In the genomic region with DNA sequence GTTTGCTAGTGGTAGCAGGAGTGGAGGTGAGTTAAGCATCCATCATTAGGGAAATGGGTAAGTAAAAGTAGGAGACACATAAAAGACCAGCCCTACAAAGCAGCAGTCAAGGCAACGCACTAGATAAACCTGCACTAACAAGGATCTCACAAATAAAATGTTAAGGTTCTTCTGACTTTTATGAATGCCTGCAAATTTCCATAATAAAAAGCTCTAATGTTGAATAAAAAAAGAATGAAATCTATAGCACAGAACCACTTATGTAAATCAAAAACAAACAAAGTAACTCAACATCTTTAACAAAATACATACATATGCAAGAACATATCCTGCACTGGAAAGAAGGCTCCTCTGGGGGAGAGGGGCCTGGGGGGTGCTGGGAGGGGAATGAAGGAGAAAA, we compare ENCODE assay signal across 18 cellular contexts. TPM values are rescaled to one million over a fixed set of nuclear protein-coding genes. Genes with fewer than 3 reads are reported as not detected.
DNase-seq lines count a peak whose midpoint lies in the region; ATAC-seq, FAIRE-seq and TF ChIP-seq lines count a peak whose summit lies in the region.
"Had no signal": no experiment of that assay in that cellular context is flagged by ENCODE, and none has a peak within 500 bp of the region (broad histone marks: within the 10 kb centered on the region; RNA-seq: fewer than 3 reads in every experiment).

No MANE protein-coding gene starts in this region.

- no peak overlapping the region for H2AFZ ChIP-seq in Loucy (ENCODE audit: low read length)
- no peak overlapping the region for H2AFZ ChIP-seq in H1 (ENCODE audit: low read length)
- H2AFZ ChIP-seq: PC-9 had no signal

- no peak for TF ChIP-seq POLR2A in H1 (IDR thresholded peaks at IDR 0.05; ENCODE audit: control extremely low read depth in 1 of 2, low read depth in 2 of 2, low read length in 2 of 2)

- H3F3A ChIP-seq in DOHH2 (ENCODE audit: control insufficient read depth, insufficient read depth) (peaks cover 11% of the 10 kb centered on the region), Loucy (ENCODE audit: low read depth) (peaks cover 3% of the 10 kb centered on the region; the same call in 1 of the 2 replicates)

- peak overlapping the region; percentile 55 for H3K4me3 ChIP-seq in DOHH2 (ENCODE audit: low read length)
- H3K4me3 ChIP-seq in Loucy (ENCODE audit: low read length, poor library complexity, severe bottlenecking) = no peak overlapping the region
- peak overlapping the region in 1 of 4 experiments; percentile 42; a peak in 3 of 8 replicates for H3K4me3 ChIP-seq in H1 (ENCODE audit: extremely low read depth in 1 of 4, insufficient read depth in 2 of 4, low read depth in 3 of 4, low read length in 4 of 4)
- H3K4me3 ChIP-seq in foreskin fibroblast (ENCODE audit: low read depth in 1 of 2, low read length in 2 of 2) = no peak overlapping the region
- H3K4me3 ChIP-seq: left ventricle myocardium inferior, PC-9 had no signal

- H3K4me2 ChIP-seq in DOHH2 (ENCODE audit: low read length) = peak overlapping the region; percentile 78
- peak overlapping the region; percentile 47 for H3K4me2 ChIP-seq in Loucy (ENCODE audit: low read depth, low read length, poor library complexity, severe bottlenecking)
- H3K4me2 ChIP-seq in H1 (ENCODE audit: insufficient read depth in 1 of 2, low read depth in 2 of 2, low read length in 2 of 2) = peak overlapping the region; percentile 48 to 67
- H3K4me2 ChIP-seq: PC-9 had no signal

- no peak overlapping the region for H3K14ac ChIP-seq in H1 (ENCODE audit: insufficient read length)

- WGBS in H1 (ENCODE audit: extremely low coverage in 1 of 2, insufficient coverage in 1 of 2, insufficient read length in 1 of 2, insufficient replicate concordance in 2 of 2, low coverage in 1 of 2, low lambda C conversion rate in 2 of 2, missing lambda C conversion rate in 1 of 2), 2 experiments = 0% methylated on average over 1 of the region's 1 CpG; no CpG with 5 or more reads in 1 of the 2 experiments

- H3K27me3 Mint-ChIP-seq in neural crest cell (ENCODE audit: low read depth) = no peaks in the 10 kb centered on the region

- no peak for FAIRE-seq in H1 (lab: Jason Lieb, UNC)
- FAIRE-seq: small intestine had no signal

- H3K9me2 ChIP-seq in DOHH2 (replicated peaks; ENCODE audit: control insufficient read depth, low read length) = no peaks in the 10 kb centered on the region
- H3K9me2 ChIP-seq in Loucy (replicated peaks; ENCODE audit: low read depth, low read length) = no peaks in the 10 kb centered on the region

- CTCF ChIA-PET in H1 (lab: Charles Lee; ENCODE audit: partially characterized antibody) = interaction anchor here (0.9 to 1.7 kb wide), 5 partner anchors 41 to 58 kb away, joined by 3 to 4 read pairs (median 3); no protein-coding TSS in a partner anchor

- peak overlapping the region; percentile 79; the same call in 1 of the 2 replicates for H2BK5ac ChIP-seq in H1 (ENCODE audit: low read depth, low read length)

- H3K79me2 ChIP-seq in DOHH2 (ENCODE audit: control insufficient read depth, low read length) (peaks cover 77% of the 10 kb centered on the region), Loucy (ENCODE audit: insufficient read depth, low read length) (peaks cover 36% of the 10 kb centered on the region), H1 (ENCODE audit: control insufficient read depth in 1 of 2, insufficient read depth in 2 of 2, low read length in 2 of 2) (peaks cover 0 to 78% of the 10 kb centered on the region in 2 experiments)

- H3K79me1 ChIP-seq in H1 (ENCODE audit: low read depth, low read length) = peaks cover 5% of the 10 kb centered on the region; the same call in 1 of the 2 replicates

- no peak overlapping the region for H4K5ac ChIP-seq in H1 (ENCODE audit: insufficient read length, low read depth, low read length)

- H3K27ac ChIP-seq in DOHH2 (ENCODE audit: low read depth, low read length) (no peak overlapping the region), H1 (ENCODE audit: low read depth, low read length) (no peak overlapping the region)
- H3K27ac ChIP-seq: left ventricle myocardium inferior, PC-9 had no signal

- H3K27me3 ChIP-seq in DOHH2 (ENCODE audit: control insufficient read depth, low read length) = no peaks in the 10 kb centered on the region
- H3K27me3 ChIP-seq in Loucy (ENCODE audit: insufficient read depth, low read length, poor library complexity, severe bottlenecking) = no peaks in the 10 kb centered on the region
- no peaks in the 10 kb centered on the region; a peak in 1 of 7 replicates for H3K27me3 ChIP-seq in H1 (replicated peaks in 1 of 4; ENCODE audit: control insufficient read depth in 3 of 4, extremely low read depth in 1 of 4, insufficient read depth in 3 of 4, low read length in 3 of 4)

- H3K27ac Mint-ChIP-seq in neural crest cell (ENCODE audit: unreplicated experiment) = no peak overlapping the region
- H3K27ac Mint-ChIP-seq: CD14-positive monocyte had no signal

- TF ChIP-seq CTCF in DOHH2 (IDR thresholded peaks at IDR 0.05; ENCODE audit: low read depth, low read length, poor library complexity, severe bottlenecking) (no peak), Loucy (conservative IDR thresholded peaks at IDR 0.05; ENCODE audit: low read length) (no peak), H1 (IDR thresholded peaks at IDR 0.05; ENCODE audit: control extremely low read depth in 1 of 3, insufficient read depth in 1 of 3, low read depth in 1 of 3, low read length in 3 of 3) (no peak), neural crest cell (conservative IDR thresholded peaks at IDR 0.05) (no peak), foreskin fibroblast (IDR thresholded peaks at IDR 0.05; ENCODE audit: low read depth, low read length) (no peak)

- H2BK15ac ChIP-seq in H1 (ENCODE audit: low read length) = no peak overlapping the region

- TF ChIP-seq EP300 in H1 (IDR thresholded peaks at IDR 0.05; ENCODE audit: borderline replicate concordance in 1 of 2, low read depth in 2 of 2, low read length in 2 of 2) = no peak

- POLR2A ChIA-PET in H1 (lab: Charles Lee; ENCODE audit: partially characterized antibody) = interaction anchor here (0.7 to 1.9 kb wide), 4 partner anchors 10 to 53 kb away, joined by 3 to 6 read pairs (median 4); no protein-coding TSS in a partner anchor

- no peak for ATAC-seq in HG02763 (IDR thresholded peaks at IDR 0.05; ENCODE audit: unreplicated experiment)
- ATAC-seq: HCT116 had no signal

- H2BK120ac ChIP-seq in H1 (replicated peaks; ENCODE audit: low read depth, low read length) = no peak overlapping the region

- peak overlapping the region; percentile 78 for H3K4me3 Mint-ChIP-seq in neural crest cell
- H3K4me3 Mint-ChIP-seq: CD14-positive monocyte had no signal

- H4K8ac ChIP-seq in H1 (ENCODE audit: extremely low read depth, insufficient read depth, low read length) = no peak overlapping the region

- H3K9me3 Mint-ChIP-seq in neural crest cell = no peaks in the 10 kb centered on the region
- H3K9me3 Mint-ChIP-seq: CD14-positive monocyte had no signal

- H3K23me2 ChIP-seq in H1 (ENCODE audit: low read depth, low read length) = peaks cover 9% of the 10 kb centered on the region

- H3K4ac ChIP-seq in H1 (replicated peaks; ENCODE audit: insufficient read length, low read depth, low read length) = no peak overlapping the region

- no peaks in the 10 kb centered on the region for H3K9me3 ChIP-seq in DOHH2 (ENCODE audit: control insufficient read depth, insufficient read depth, low read length)
- H3K9me3 ChIP-seq in Loucy (ENCODE audit: insufficient read depth, low read depth, low read length) = no peaks in the 10 kb centered on the region
- no peaks in the 10 kb centered on the region for H3K9me3 ChIP-seq in H1 (ENCODE audit: insufficient read depth in 2 of 2, low read depth in 1 of 2, low read length in 1 of 2)
- H3K9me3 ChIP-seq: left ventricle myocardium inferior had no signal

- H4K91ac ChIP-seq in H1 (replicated peaks; ENCODE audit: insufficient read length, low read length) = no peak overlapping the region

- no peaks in the 10 kb centered on the region for H3K36me3 Mint-ChIP-seq in neural crest cell (ENCODE audit: low read depth)

- 0 out of 2 replicates have a peak overlapping the region, but pooled peaks have one; percentile 45 for H2AK5ac ChIP-seq in H1 (ENCODE audit: low read depth, low read length)

- H3K18ac ChIP-seq in H1 (ENCODE audit: extremely low read depth, low read length) = no peak overlapping the region

- H3K9ac ChIP-seq in Loucy (ENCODE audit: low read depth, low read length, poor library complexity, severe bottlenecking) (no peak overlapping the region), H1 (replicated peaks in 1 of 4; ENCODE audit: extremely low read depth in 1 of 4, low read depth in 3 of 4, low read length in 3 of 4) (no peak overlapping the region)

- H2BK12ac ChIP-seq in H1 (ENCODE audit: low read depth, low read length) = no peak overlapping the region; the same call in 1 of the 2 replicates

- H3K4me1 Mint-ChIP-seq in neural crest cell = peaks cover 21% of the 10 kb centered on the region

- H3K36me3 ChIP-seq in DOHH2 (ENCODE audit: control insufficient read depth, low read length) (no peaks in the 10 kb centered on the region; the same call in 1 of the 2 replicates), Loucy (ENCODE audit: insufficient read depth, low read length) (no peaks in the 10 kb centered on the region), H1 (ENCODE audit: control insufficient read depth in 2 of 4, insufficient read depth in 4 of 4, low read length in 3 of 4) (no peaks in the 10 kb centered on the region)
- H3K36me3 ChIP-seq: left ventricle myocardium inferior had no signal

- H3K4me1 ChIP-seq in DOHH2 (ENCODE audit: control insufficient read depth, low read length) (peaks cover 52% of the 10 kb centered on the region), Loucy (ENCODE audit: insufficient read depth, low read length, poor library complexity, severe bottlenecking) (peaks cover 38% of the 10 kb centered on the region), H1 (replicated peaks in 1 of 4; ENCODE audit: control insufficient read depth in 3 of 4, insufficient read depth in 4 of 4, low read length in 3 of 4) (peaks cover 14 to 37% (median 25%) of the 10 kb centered on the region in 4 experiments)

- DNase-seq in H1 (ENCODE audit: low read depth in 1 of 2, low spot score in 2 of 2) (no peak), neural crest cell (ENCODE audit: low read depth, low spot score) (no peak), foreskin fibroblast (no peak), NAMALWA (ENCODE audit: low spot score) (no peak)
- DNase-seq: activated CD4-positive, alpha-beta T cell treated with anti-CD3 and anti-CD28 coated beads, Interleukin-2, amount 50 U/mL, for 1 hour; cerebellar nuclear complex; left ventricle myocardium inferior; NCI-H1436 treated with DMSO at 0.1 percent for 48 hours; NCI-H748 treated with DMSO at 0.1 percent for 48 hours; PC-9; small intestine; stimulated activated CD4-positive, alpha-beta T cell treated with anti-CD3 and anti-CD28 coated beads, Interleukin-4, amount 100 ng/mL, for 24 hours; T1000 had no signal

- peak overlapping the region; percentile 67; the same call in 1 of the 2 replicates for H2BK20ac ChIP-seq in H1 (ENCODE audit: low read length)

- TF ChIP-seq RAD21 in H1 (IDR thresholded peaks at IDR 0.05 in 1 of 2, conservative IDR thresholded peaks at IDR 0.05 in 1 of 2; ENCODE audit: low read depth in 2 of 2, low read length in 2 of 2) = no peak

- H4K20me1 ChIP-seq in DOHH2 (ENCODE audit: control insufficient read depth, insufficient read depth, low read depth, low read length) = 0 out of 2 replicates have a peak, but pooled peaks cover 4% of the 10 kb centered on the region
- peaks cover 15% of the 10 kb centered on the region for H4K20me1 ChIP-seq in Loucy (ENCODE audit: insufficient read depth, low read length, poor library complexity, severe bottlenecking)
- H4K20me1 ChIP-seq in H1 (replicated peaks in 1 of 2; ENCODE audit: control insufficient read depth in 1 of 2, insufficient read depth in 2 of 2, low read length in 2 of 2) = peaks cover 2 to 14% of the 10 kb centered on the region in 2 experiments

- H3K23ac ChIP-seq in H1 (ENCODE audit: insufficient read length) = no peak overlapping the region

- H3K56ac ChIP-seq in H1 (replicated peaks; ENCODE audit: insufficient read length, low read depth, low read length) = no peak overlapping the region

RNA-seq across cellular contexts. Expression of gene SGMS1, which starts 4.6 kb away (rescaled TPM):
- 12.7 and 15.6 TPM in 2 replicates for total RNA-seq in H1 (2021; fragmentation: NEBNext Ultra II Directional; extraction: Animal tissue kit (Norgen Biotek cat#: 25700))
- 4.8 and 6.0 TPM in 2 replicates for polyA plus RNA-seq in H1 (2011; rRNA removed)
- polyA plus RNA-seq in H1 (2011; cell fraction: cytosol; rRNA removed) = 6.7 TPM
- 12.3 TPM for polyA plus RNA-seq in H1 (2011; cell fraction: nucleus; rRNA removed)
- 9.0 to 10.5 TPM (median 10.5 TPM) in 4 replicates for polyA plus RNA-seq in H1 (2012, experiment 1 of 2)
- polyA plus RNA-seq in H1 (2012, experiment 2 of 2) = 1.3 TPM
- polyA plus RNA-seq in H1 (2013, experiment 1 of 2) = 8.1 TPM
- 8.7 TPM for polyA plus RNA-seq in H1 (2013, experiment 2 of 2)
- 14.5 and 14.8 TPM in 2 replicates for polyA minus RNA-seq in H1 (2011; rRNA and poly(A)+ RNA removed)
- polyA minus RNA-seq in H1 (2011; cell fraction: cytosol; rRNA and poly(A)+ RNA removed) = 14.5 TPM
- 58.9 TPM for polyA minus RNA-seq in H1 (2011; cell fraction: nucleus; rRNA and poly(A)+ RNA removed)
- total RNA-seq in neural crest cell = 14.2 and 14.4 TPM in 2 replicates
